ENCODE assay signal across 8 cellular contexts in genomic region chr9:22052376-22052945, GRCh38. TPM values are rescaled to one million over a fixed set of nuclear protein-coding genes. Genes with fewer than 3 reads are reported as not detected.
DNase-seq lines count a peak whose midpoint lies in the region; ATAC-seq and TF ChIP-seq lines count a peak whose summit lies in the region.

No MANE protein-coding gene starts in this region.

- DNase-seq in activated T-cell treated with anti-CD3 and anti-CD28 coated beads for 48 hours (ENCODE audit: low read depth) (peak; percentile 4), RPMI7951 (ENCODE audit: low read depth) (peak; percentile 99), fibroblast of gingiva (ENCODE audit: low read depth) (peak; percentile 75), WERI-Rb-1 (no peak)
- no peak for DNase-seq in activated T-cell treated with anti-CD3 and anti-CD28 coated beads, Interleukin-2, amount 50 U/mL, for 1 hour
- peak in 2 of 3 donors; percentile 18 to 30 for DNase-seq in stimulated activated CD4-positive, alpha-beta T cell treated with anti-CD3 and anti-CD28 coated beads, TNF-alpha, amount 100 ng/mL, for 48 hours (ENCODE audit: low read depth in 3 of 3)

- no peaks in the 10 kb centered on the region for H3K27me3 ChIP-seq in WERI-Rb-1 (ENCODE audit: insufficient read depth, low read depth, severe bottlenecking)

- H3K36me3 ChIP-seq in WERI-Rb-1, result peaks cover 3% of the 10 kb centered on the region; the same call in 1 of the 2 replicates

- no peak for ATAC-seq in GM19324 (IDR thresholded peaks at IDR 0.05; ENCODE audit: low FRiP score, unreplicated experiment)
- ATAC-seq in HG03196 (IDR thresholded peaks at IDR 0.05; ENCODE audit: unreplicated experiment), result no peak

- no peak overlapping the region for H3K27ac ChIP-seq in WERI-Rb-1

- no peak overlapping the region for H3K4me3 ChIP-seq in WERI-Rb-1 (ENCODE audit: low read depth, low read length)

- no peaks in the 10 kb centered on the region for H3K9me3 ChIP-seq in WERI-Rb-1 (ENCODE audit: severe bottlenecking)

- no peak for TF ChIP-seq CTCF in WERI-Rb-1 (IDR thresholded peaks at IDR 0.05; ENCODE audit: low read depth, low read length)

RNA-seq across cellular contexts. Expression of gene CDKN2B, which starts 43.4 kb away (rescaled TPM):
- total RNA-seq in RPMI7951 (2014; rRNA removed; shearing (Covaris generic)), result 8.3 and 9.5 TPM in 2 replicates

RNA-seq across cellular contexts. Expression of gene CDKN2B-AS1, which starts 57.9 kb away (rescaled TPM):
- 7.0 and 7.7 TPM in 2 replicates for total RNA-seq in RPMI7951 (2014; rRNA removed; shearing (Covaris generic))

RNA-seq across cellular contexts. Expression of gene CDKN2A, which starts 58.3 kb away (rescaled TPM):
- total RNA-seq in RPMI7951 (2014; rRNA removed; shearing (Covaris generic)), result 477 and 592 TPM in 2 replicates

Comparison
In these comparisons a context has a peak if more than half of its experiments do, and no peak if none do; other contexts are left out.
1. DNase-seq: peak in activated T-cell treated with anti-CD3 and anti-CD28 coated beads for 48 hours (single experiment), RPMI7951 (single experiment), fibroblast of gingiva (single experiment) and stimulated activated CD4-positive, alpha-beta T cell treated with anti-CD3 and anti-CD28 coated beads, TNF-alpha, amount 100 ng/mL, for 48 hours (2 of 3); none in activated T-cell treated with anti-CD3 and anti-CD28 coated beads, Interleukin-2, amount 50 U/mL, for 1 hour (single experiment) and WERI-Rb-1 (single experiment).